In genomic region chr7:51867117-51867516, GRCh38 we compare ENCODE assay signal across 27 cellular contexts.
"Had no signal": no experiment of that assay in that cellular context is flagged by ENCODE, and none has a peak within 500 bp of the region (broad histone marks: within the 10 kb centered on the region; RNA-seq: fewer than 3 reads in every experiment).

No MANE protein-coding gene starts in this region.

- H3K4me1 Mint-ChIP-seq: activated CD4-positive, alpha-beta memory T cell treated with anti-CD3 and anti-CD28 coated beads, Interleukin-2, amount 10 ng/mL, durations not matched to agents 7 days and 5 days; activated CD4-positive, alpha-beta T cell treated with anti-CD3 and anti-CD28 coated beads, Interleukin-2, amount 10 ng/mL, durations not matched to agents 7 days and 5 days; activated naive CD4-positive, alpha-beta T cell treated with anti-CD3 and anti-CD28 coated beads, Interleukin-2, amount 10 ng/mL, durations not matched to agents 7 days and 5 days; activated naive CD8-positive, alpha-beta T cell treated with anti-CD3 and anti-CD28 coated beads, Interleukin-2, amount 10 ng/mL, durations not matched to agents 7 days and 5 days; brain had no signal

- H3K4me1 ChIP-seq: ascending aorta, breast epithelium, esophagus squamous epithelium had no signal

- H3K9me3 ChIP-seq: ascending aorta, breast epithelium, esophagus squamous epithelium had no signal

- ATAC-seq: activated naive CD4-positive, alpha-beta T cell treated with anti-CD3 and anti-CD28 coated beads, Interleukin-2, amount 50 U/mL, for 72 hours; activated T-cell treated with anti-CD3 and anti-CD28 coated beads, Interleukin-2, amount 50 U/mL, for 72 hours had no signal

- H3K4me3 Mint-ChIP-seq: activated CD4-positive, alpha-beta memory T cell treated with anti-CD3 and anti-CD28 coated beads, Interleukin-2, amount 10 ng/mL, durations not matched to agents 7 days and 5 days; activated CD4-positive, alpha-beta T cell treated with anti-CD3 and anti-CD28 coated beads, Interleukin-2, amount 10 ng/mL, durations not matched to agents 7 days and 5 days; activated naive CD4-positive, alpha-beta T cell treated with anti-CD3 and anti-CD28 coated beads, Interleukin-2, amount 10 ng/mL, durations not matched to agents 7 days and 5 days; activated naive CD8-positive, alpha-beta T cell treated with anti-CD3 and anti-CD28 coated beads, Interleukin-2, amount 10 ng/mL, durations not matched to agents 7 days and 5 days; activated T-cell treated with anti-CD3 and anti-CD28 coated beads, Interleukin-2, amount 50 U/mL, for 24 hours; activated T-cell treated with anti-CD3 and anti-CD28 coated beads, Interleukin-2, amount 50 U/mL, for 72 hours; brain; dendritic cell treated with granulocyte-macrophage colony-stimulating factor and Interleukin-4, amounts not matched to agents 40 ng/mL and 50 ng/mL, for 4 days had no signal

- H3K36me3 ChIP-seq: ascending aorta, breast epithelium, cardiac muscle cell, esophagus squamous epithelium had no signal

- H3K4me3 ChIP-seq: ascending aorta, breast epithelium, cardiac muscle cell, coronary artery, dorsolateral prefrontal cortex, esophagus squamous epithelium had no signal

- H3K27ac ChIP-seq: ascending aorta, breast epithelium, cardiac muscle cell, coronary artery, dorsolateral prefrontal cortex, esophagus squamous epithelium had no signal

- DNase-seq: activated CD4-positive, alpha-beta memory T cell treated with anti-CD3 and anti-CD28 coated beads, Interleukin-2, amount 10 ng/mL, durations not matched to agents 7 days and 5 days; activated CD4-positive, alpha-beta T cell treated with anti-CD3 and anti-CD28 coated beads for 1 hour; activated CD4-positive, alpha-beta T cell treated with anti-CD3 and anti-CD28 coated beads for 4 hours; activated CD4-positive, alpha-beta T cell treated with anti-CD3 and anti-CD28 coated beads, Interleukin-2, amount 10 ng/mL, durations not matched to agents 7 days and 5 days; activated CD4-positive, alpha-beta T cell treated with anti-CD3 and anti-CD28 coated beads, Interleukin-2, amount 50 U/mL, for 4 hours; activated CD8-positive, alpha-beta memory T cell treated with anti-CD3 and anti-CD28 coated beads, Interleukin-2, amount 50 U/mL, for 48 hours; activated gamma-delta T cell; activated naive CD4-positive, alpha-beta T cell; activated naive CD4-positive, alpha-beta T cell treated with anti-CD3 and anti-CD28 coated beads, Interleukin-2, amount 10 ng/mL, durations not matched to agents 7 days and 5 days; activated naive CD8-positive, alpha-beta T cell treated with anti-CD3 and anti-CD28 coated beads, Interleukin-2, amount 10 ng/mL, durations not matched to agents 7 days and 5 days; activated T-cell treated with anti-CD3 and anti-CD28 coated beads for 4 hours; activated T-cell treated with anti-CD3 and anti-CD28 coated beads, Interleukin-2, amount 50 U/mL, for 24 hours; activated T-cell treated with anti-CD3 and anti-CD28 coated beads, Interleukin-2, amount 50 U/mL, for 72 hours; central memory CD4-positive, alpha-beta T cell; dorsolateral prefrontal cortex; effector memory CD4-positive, alpha-beta T cell; erythroblast; esophagus squamous epithelium; head of caudate nucleus; T-helper 2 cell had no signal

- H3K9me3 Mint-ChIP-seq: activated CD4-positive, alpha-beta T cell treated with anti-CD3 and anti-CD28 coated beads, Interleukin-2, amount 10 ng/mL, durations not matched to agents 7 days and 5 days had no signal

- H3K27me3 ChIP-seq: ascending aorta, breast epithelium, cardiac muscle cell, dorsolateral prefrontal cortex, esophagus squamous epithelium had no signal

- H3K27ac Mint-ChIP-seq: activated CD4-positive, alpha-beta memory T cell treated with anti-CD3 and anti-CD28 coated beads, Interleukin-2, amount 10 ng/mL, durations not matched to agents 7 days and 5 days; activated CD4-positive, alpha-beta T cell treated with anti-CD3 and anti-CD28 coated beads, Interleukin-2, amount 10 ng/mL, durations not matched to agents 7 days and 5 days; activated naive CD4-positive, alpha-beta T cell treated with anti-CD3 and anti-CD28 coated beads, Interleukin-2, amount 10 ng/mL, durations not matched to agents 7 days and 5 days; activated naive CD4-positive, alpha-beta T cell treated with anti-CD3 and anti-CD28 coated beads, Interleukin-2, amount 50 U/mL, for 72 hours; activated naive CD8-positive, alpha-beta T cell treated with anti-CD3 and anti-CD28 coated beads, Interleukin-2, amount 10 ng/mL, durations not matched to agents 7 days and 5 days; activated T-cell treated with anti-CD3 and anti-CD28 coated beads, Interleukin-2, amount 50 U/mL, for 24 hours; activated T-cell treated with anti-CD3 and anti-CD28 coated beads, Interleukin-2, amount 50 U/mL, for 72 hours; brain; dendritic cell treated with granulocyte-macrophage colony-stimulating factor and Interleukin-4, amounts not matched to agents 40 ng/mL and 50 ng/mL, for 4 days had no signal

- H3K36me3 Mint-ChIP-seq: activated naive CD4-positive, alpha-beta T cell treated with anti-CD3 and anti-CD28 coated beads, Interleukin-2, amount 10 ng/mL, durations not matched to agents 7 days and 5 days; activated naive CD4-positive, alpha-beta T cell treated with anti-CD3 and anti-CD28 coated beads, Interleukin-2, amount 50 U/mL, for 72 hours; activated naive CD8-positive, alpha-beta T cell treated with anti-CD3 and anti-CD28 coated beads, Interleukin-2, amount 10 ng/mL, durations not matched to agents 7 days and 5 days; brain had no signal

- H3K27me3 Mint-ChIP-seq: activated CD4-positive, alpha-beta memory T cell treated with anti-CD3 and anti-CD28 coated beads, Interleukin-2, amount 10 ng/mL, durations not matched to agents 7 days and 5 days; activated CD4-positive, alpha-beta T cell treated with anti-CD3 and anti-CD28 coated beads, Interleukin-2, amount 10 ng/mL, durations not matched to agents 7 days and 5 days; activated naive CD4-positive, alpha-beta T cell treated with anti-CD3 and anti-CD28 coated beads, Interleukin-2, amount 10 ng/mL, durations not matched to agents 7 days and 5 days; activated naive CD8-positive, alpha-beta T cell treated with anti-CD3 and anti-CD28 coated beads, Interleukin-2, amount 10 ng/mL, durations not matched to agents 7 days and 5 days; activated T-cell treated with anti-CD3 and anti-CD28 coated beads, Interleukin-2, amount 50 U/mL, for 24 hours; dendritic cell treated with granulocyte-macrophage colony-stimulating factor and Interleukin-4, amounts not matched to agents 40 ng/mL and 50 ng/mL, for 4 days had no signal
